8 cellular contexts compared by ENCODE assay signal in genomic region chr13:95403349-95404140, GRCh38.
DNase-seq lines count a peak whose midpoint lies in the region; ATAC-seq and TF ChIP-seq lines count a peak whose summit lies in the region.

No MANE protein-coding gene starts in this region.

- intact Hi-C loops in naive thymus-derived CD4-positive, alpha-beta T cell (cut with micrococcal nuclease), result loop anchor here (1.0 to 10.0 kb wide), 13 partner anchors 23 to 967 kb away; partner anchors contain the start of gene ABCC4 (in 1 of the 2)

- peaks cover 0 to 11% (median 9%) of the 10 kb centered on the region in 5 donors for H3K27me3 Mint-ChIP-seq in naive thymus-derived CD4-positive, alpha-beta T cell

- no peaks in the 10 kb centered on the region for H3K9me3 Mint-ChIP-seq in naive thymus-derived CD4-positive, alpha-beta T cell

- no peak for DNase-seq in BJ (ENCODE audit: low read depth)
- DNase-seq in NCI-H69 (lab: John Stamatoyannopoulos, UW), result peak; percentile 39
- peak; percentile 83 for DNase-seq in ecto neural progenitor cell (ENCODE audit: low spot score)
- DNase-seq in naive thymus-derived CD4-positive, alpha-beta T cell, result peak in 1 of 9 donors; percentile 3
- no peak for DNase-seq in NCI-H1694 (lab: John Stamatoyannopoulos, UW)
- no peak for DNase-seq in H4 (ENCODE audit: low spot score)

- no peaks in the 10 kb centered on the region for H3K36me3 Mint-ChIP-seq in naive thymus-derived CD4-positive, alpha-beta T cell

- POLR2A ChIA-PET in BJ (lab: Charles Lee), result no interaction called here
- POLR2A ChIA-PET in naive thymus-derived CD4-positive, alpha-beta T cell (lab: Charles Lee), result interaction anchor here (0.5 to 1.0 kb wide), 2 partner anchors 215 to 217 kb away, joined by 3 to 5 read pairs; no protein-coding TSS in a partner anchor

- no peaks in the 10 kb centered on the region for H3K36me3 ChIP-seq in BJ (ENCODE audit: control insufficient read depth, insufficient read depth, low read length)
- H3K36me3 ChIP-seq in naive thymus-derived CD4-positive, alpha-beta T cell (ENCODE audit: control insufficient read depth in 2 of 3, insufficient read depth in 3 of 3, low read length in 3 of 3), result no peaks in the 10 kb centered on the region

- TF ChIP-seq CTCF in BJ (IDR thresholded peaks at IDR 0.05; ENCODE audit: insufficient read depth, low read depth, low read length), result no peak

- peak overlapping the region in 3 of 9 donors; percentile 5 to 68 (median 6) for H3K27ac Mint-ChIP-seq in naive thymus-derived CD4-positive, alpha-beta T cell

- CTCF ChIA-PET in BJ (lab: Yijun Ruan, JAX), result interaction anchor here (0.6 to 22.0 kb wide), 38 partner anchors 8 to 969 kb away, joined by 3 to 323 read pairs (median 4); no protein-coding TSS in a partner anchor
- CTCF ChIA-PET in naive thymus-derived CD4-positive, alpha-beta T cell (lab: Charles Lee), result interaction anchor here (0.9 to 6.7 kb wide), 17 partner anchors 9 to 786 kb away, joined by 3 to 103 read pairs (median 5); no protein-coding TSS in a partner anchor

- no peaks in the 10 kb centered on the region for H3K4me1 ChIP-seq in naive thymus-derived CD4-positive, alpha-beta T cell (ENCODE audit: control insufficient read depth in 2 of 2, insufficient read depth in 2 of 2, low read length in 2 of 2)

- peak overlapping the region; percentile 32 for H3K4me3 ChIP-seq in BJ (ENCODE audit: low read depth, low read length)
- H3K4me3 ChIP-seq in naive thymus-derived CD4-positive, alpha-beta T cell (ENCODE audit: low read length), result peak overlapping the region; percentile 56

- peak overlapping the region; percentile 80 to 97 (median 96) for H3K4me3 Mint-ChIP-seq in naive thymus-derived CD4-positive, alpha-beta T cell

- peaks cover 5 to 13% (median 9%) of the 10 kb centered on the region in 7 donors for H3K4me1 Mint-ChIP-seq in naive thymus-derived CD4-positive, alpha-beta T cell

- ATAC-seq in GM21423 (IDR thresholded peaks at IDR 0.05; ENCODE audit: unreplicated experiment) (peak; percentile 26), HG03342 (IDR thresholded peaks at IDR 0.05; ENCODE audit: unreplicated experiment) (no peak)
- peak; percentile 21 for ATAC-seq in naive thymus-derived CD4-positive, alpha-beta T cell

- H3K27me3 ChIP-seq in BJ (ENCODE audit: control insufficient read depth, insufficient read depth, low read length), result no peaks in the 10 kb centered on the region
- no peaks in the 10 kb centered on the region for H3K27me3 ChIP-seq in naive thymus-derived CD4-positive, alpha-beta T cell (ENCODE audit: control insufficient read depth in 2 of 2, insufficient read depth in 2 of 2, low read length in 2 of 2)

- no peaks in the 10 kb centered on the region for H3K9me3 ChIP-seq in naive thymus-derived CD4-positive, alpha-beta T cell (ENCODE audit: control insufficient read depth in 2 of 3, low read length in 3 of 3)

- no peak overlapping the region for H3K27ac ChIP-seq in naive thymus-derived CD4-positive, alpha-beta T cell (ENCODE audit: low read depth, low read length)

Comparison
In these comparisons a context has a peak if more than half of its experiments do, and no peak if none do; other contexts are left out.
1. DNase-seq: peak in NCI-H69 (single experiment) and ecto neural progenitor cell (single experiment); none in BJ (single experiment), NCI-H1694 (single experiment) and H4 (single experiment).